32 cellular contexts compared by ENCODE assay signal in genomic region chr18:37546651-37547050, GRCh38. TPM values are rescaled to one million over a fixed set of nuclear protein-coding genes. Genes with fewer than 3 reads are reported as not detected.
"Had no signal": no experiment of that assay in that cellular context is flagged by ENCODE, and none has a peak within 500 bp of the region (broad histone marks: within the 10 kb centered on the region; RNA-seq: fewer than 3 reads in every experiment).

No MANE protein-coding gene starts in this region.

- H3K27ac Mint-ChIP-seq: mesothelial cell of epicardium, naive B cell, natural killer cell, nephron progenitor cell, progenitor cell of endocrine pancreas had no signal

- H3K27ac ChIP-seq: heart right ventricle, hepatocyte, left ventricle myocardium inferior, neutrophil, parathyroid adenoma, right atrium auricular region, right lobe of liver, stomach, testis, thyroid gland, transverse colon, upper lobe of left lung had no signal

- H3K36me3 ChIP-seq: heart right ventricle, left ventricle myocardium inferior, neutrophil, right atrium auricular region, right lobe of liver, stomach, thyroid gland, transverse colon, upper lobe of left lung had no signal

- H3K4me2 ChIP-seq: hepatocyte, smooth muscle cell had no signal

- H3K4me1 Mint-ChIP-seq: naive B cell, natural killer cell had no signal

- H3K9me3 Mint-ChIP-seq: mesothelial cell of epicardium, natural killer cell, nephron progenitor cell had no signal

- H3K4me3 Mint-ChIP-seq: mesothelial cell of epicardium, naive B cell, natural killer cell, nephron progenitor cell had no signal

- DNase-seq: heart right ventricle; islet precursor cell; left ventricle myocardium inferior; mesendoderm; naive B cell; natural killer cell; nephron progenitor cell; right lobe of liver; stimulated activated CD4-positive, alpha-beta T cell treated with anti-CD3 and anti-CD28 coated beads, Interleukin-12 subunit alpha, Interleukin-12 subunit beta, amount 100 ng/mL, for 4 hours; stimulated activated CD4-positive, alpha-beta T cell treated with anti-CD3 and anti-CD28 coated beads, Interleukin-15, amount 100 ng/mL, for 24 hours; stimulated activated CD4-positive, alpha-beta T cell treated with anti-CD3 and anti-CD28 coated beads, Interleukin-2, amount 100 ng/mL, for 24 hours; stimulated activated CD4-positive, alpha-beta T cell treated with anti-CD3 and anti-CD28 coated beads, Interleukin-4, amount 100 ng/mL, for 1 hour; stimulated activated naive CD4-positive, alpha-beta T cell; stomach; thyroid gland; transverse colon; upper lobe of left lung had no signal

- H3K4me1 ChIP-seq: heart right ventricle, left ventricle myocardium inferior, parathyroid adenoma, right atrium auricular region, right lobe of liver, stomach, testis, thyroid gland, transverse colon, upper lobe of left lung had no signal

- H3K27me3 ChIP-seq: hepatocyte, right atrium auricular region, right lobe of liver, testis, thyroid gland, transverse colon, upper lobe of left lung had no signal

- H3K4me3 ChIP-seq: heart right ventricle, hepatocyte, left ventricle myocardium inferior, lung, right atrium auricular region, right lobe of liver, smooth muscle cell, stomach, testis, thyroid gland, transverse colon, upper lobe of left lung had no signal

- H3K79me2 ChIP-seq: hepatocyte, parathyroid adenoma had no signal

- H3K9ac ChIP-seq: parathyroid adenoma had no signal

- H2AFZ ChIP-seq: hepatocyte, parathyroid adenoma had no signal

- H3K9me3 ChIP-seq: heart right ventricle, left ventricle myocardium inferior, neutrophil, right atrium auricular region, right lobe of liver, stomach, testis, thyroid gland, transverse colon, upper lobe of left lung had no signal

- H3K36me3 Mint-ChIP-seq: mesothelial cell of epicardium, naive B cell, natural killer cell had no signal

- ATAC-seq: heart right ventricle, natural killer cell, right lobe of liver had no signal

RNA-seq across cellular contexts. Expression of gene CELF4, which starts 18.9 kb away (rescaled TPM):
- total RNA-seq: kidney epithelial cell, mononuclear cell, natural killer cell, osteocyte, pulmonary artery endothelial cell, renal cortical epithelial cell, skeletal muscle tissue had no signal
- polyA plus RNA-seq: smooth muscle cell had no signal
